20 cellular contexts compared by ENCODE assay signal in the genomic region with DNA sequence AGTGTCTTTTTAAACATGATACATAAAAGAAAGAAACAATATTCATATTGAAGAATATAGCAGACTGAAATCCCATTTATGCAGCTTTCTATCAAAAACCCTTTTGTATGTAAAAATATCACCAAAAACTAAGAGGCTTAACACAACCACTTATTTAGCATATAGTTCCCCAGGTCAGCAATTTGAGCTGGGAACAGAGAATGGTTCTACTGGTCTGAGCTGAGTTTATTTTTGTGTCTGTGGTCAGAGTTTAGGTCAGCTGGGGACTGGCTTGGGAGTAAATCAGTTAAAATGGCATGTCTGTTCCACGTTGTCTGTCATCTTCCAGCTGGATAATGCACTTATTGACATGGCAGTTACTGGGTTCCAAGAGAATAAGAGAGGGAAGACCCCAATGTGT.
"Had no signal": no experiment of that assay in that cellular context is flagged by ENCODE, and none has a peak within 500 bp of the region (broad histone marks: within the 10 kb centered on the region; RNA-seq: fewer than 3 reads in every experiment).

No MANE protein-coding gene starts in this region.

- H3K4me3 ChIP-seq: left ventricle myocardium inferior, lung, ovary, spleen, transverse colon, upper lobe of left lung, vagina had no signal

- ATAC-seq: naive thymus-derived CD4-positive, alpha-beta T cell; natural killer cell treated with Interleukin-12 subunit alpha and Interleukin-12 subunit beta and Interleukin-15 and Interleukin-18, amount 100 ng/mL, for 72 hours; right cardiac atrium; sciatic nerve; stimulated activated memory B cell treated with anti-CD40 and anti-IgM and Interleukin-4, amounts not matched to agents 10 μg/mL and 1 μg/mL and 100 μg/mL, for 72 hours; stimulated activated naive CD8-positive, alpha-beta T cell treated with anti-CD3 and anti-CD28 coated beads, Interleukin-15, amount 100 ng/mL, for 72 hours had no signal

- DNase-seq: hypothalamus; islet precursor cell; left ventricle myocardium inferior; mesendoderm; naive thymus-derived CD4-positive, alpha-beta T cell; ovary; right cardiac atrium; spleen; stimulated activated CD4-positive, alpha-beta T cell treated with anti-CD3 and anti-CD28 coated beads, Interleukin-4, amount 100 ng/mL, for 4 hours; stimulated activated CD8-positive, alpha-beta memory T cell treated with anti-CD3 and anti-CD28 coated beads, Interleukin-4, amount 100 ng/mL, for 48 hours; stimulated activated naive CD4-positive, alpha-beta T cell treated with Interleukin-2 at 50 U/mL for 16 hours; stimulated activated naive CD8-positive, alpha-beta T cell treated with anti-CD3 and anti-CD28 coated beads, Interleukin-15, amount 100 ng/mL, for 72 hours; substantia nigra; transverse colon; upper lobe of left lung had no signal

- H3K27me3 ChIP-seq: ovary, spleen, transverse colon, upper lobe of left lung, vagina had no signal

- H3K36me3 ChIP-seq: left ventricle myocardium inferior, ovary, spleen, transverse colon, upper lobe of left lung, vagina had no signal

- H3K27ac ChIP-seq: left ventricle myocardium inferior, ovary, spleen, transverse colon, upper lobe of left lung, vagina had no signal

- H3K4me1 ChIP-seq: left ventricle myocardium inferior, spleen, transverse colon, upper lobe of left lung, vagina had no signal

- H3K9me3 ChIP-seq: ovary, transverse colon, upper lobe of left lung, vagina had no signal
